ENCODE assay signal across 2 cellular contexts in genomic region chr1:67685558-67686271, GRCh38.
TF ChIP-seq lines count a peak whose summit lies in the region.

No MANE protein-coding gene starts in this region.

TF ChIP-seq in GM23338, 12 proteins besides CTCF, POLR2A, EP300 and RAD21:
- TF ChIP-seq CREB1 (CRISPR knock-in tag; IDR thresholded peaks at IDR 0.05; ENCODE audit: low read depth) = no peak
- TF ChIP-seq POLR2AphosphoS5 (IDR thresholded peaks at IDR 0.05; ENCODE audit: low read depth) = no peak
- TF ChIP-seq NANOG (IDR thresholded peaks at IDR 0.05; ENCODE audit: borderline replicate concordance) = no peak
- TF ChIP-seq EZH2phosphoT487 (IDR thresholded peaks at IDR 0.05; ENCODE audit: unreplicated experiment) = no peak
- no peak for TF ChIP-seq ZNF331 (CRISPR knock-in tag; IDR thresholded peaks at IDR 0.05; ENCODE audit: low read depth)
- TF ChIP-seq ETS1 (IDR thresholded peaks at IDR 0.05) = no peak
- no peak for TF ChIP-seq JUNB (IDR thresholded peaks at IDR 0.05; ENCODE audit: unreplicated experiment)
- TF ChIP-seq ZNF462 (CRISPR knock-in tag; IDR thresholded peaks at IDR 0.05) = no peak
- TF ChIP-seq REST (IDR thresholded peaks at IDR 0.05; ENCODE audit: unreplicated experiment) = no peak
- TF ChIP-seq ZNF114 (CRISPR knock-in tag; IDR thresholded peaks at IDR 0.05) = no peak

TF ChIP-seq in H1, 55 proteins besides CTCF, POLR2A, EP300 and RAD21:
- TF ChIP-seq CHD7 (IDR thresholded peaks at IDR 0.05; ENCODE audit: insufficient replicate concordance, low read length) (no peak), PHF8 (conservative IDR thresholded peaks at IDR 0.05; ENCODE audit: low read depth, low read length) (peak; percentile 50; the same call in 1 of the 2 replicates), HDAC2 (IDR thresholded peaks at IDR 0.05; ENCODE audit: borderline replicate concordance in 1 of 2, low read depth in 2 of 2, low read length in 2 of 2) (peak in 1 of 2 experiments; percentile 22; a peak in 1 of 4 replicates), NRF1 (IDR thresholded peaks at IDR 0.05; ENCODE audit: low read depth, low read length) (no peak), ZNF274 (IDR thresholded peaks at IDR 0.05; ENCODE audit: borderline replicate concordance, extremely low read depth, low read length) (no peak), KDM4A (IDR thresholded peaks at IDR 0.05; ENCODE audit: low read depth, low read length, severe bottlenecking) (peak; percentile 31), MAX (IDR thresholded peaks at IDR 0.05) (0 out of 2 replicates have a peak, but pooled peaks have one; percentile 4), POLR2AphosphoS5 (IDR thresholded peaks at IDR 0.05; ENCODE audit: low read depth, low read length) (peak; percentile 66; the same call in 1 of the 2 replicates), SIN3A (conservative IDR thresholded peaks at IDR 0.05 in 1 of 2, IDR thresholded peaks at IDR 0.05 in 1 of 2; ENCODE audit: low read depth in 1 of 2, low read length in 2 of 2) (peak in 1 of 2 experiments; percentile 19; a peak in 1 of 4 replicates), ASH2L (IDR thresholded peaks at IDR 0.05; ENCODE audit: low read length) (peak; percentile 8), MAFK (IDR thresholded peaks at IDR 0.05; ENCODE audit: low read depth, low read length) (peak; percentile 5; the same call in 1 of the 2 replicates), KDM5A (IDR thresholded peaks at IDR 0.05; ENCODE audit: low read length) (0 out of 2 replicates have a peak, but pooled peaks have one; percentile 24)
